ENCODE assay signal across 19 cellular contexts in the genomic region with DNA sequence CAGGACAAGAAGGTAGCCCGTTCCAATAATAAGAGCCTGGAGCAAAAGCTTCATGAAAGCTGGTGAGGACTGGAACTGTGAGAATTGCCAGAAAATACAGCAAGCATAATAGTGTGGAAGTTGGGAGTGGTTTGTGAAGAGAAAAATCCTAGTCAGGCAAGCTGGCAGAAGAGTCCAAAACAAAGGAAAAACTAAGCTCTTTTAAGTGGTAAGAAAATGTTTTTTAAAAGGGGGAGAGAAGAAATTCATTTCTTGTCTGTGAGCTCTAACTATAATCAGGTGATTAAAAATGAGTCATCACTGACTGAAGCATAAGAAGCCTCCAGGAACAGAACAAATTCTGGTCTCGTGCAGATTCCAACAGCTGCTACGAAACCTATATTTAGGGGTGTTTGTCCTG.
DNase-seq lines count a peak whose midpoint lies in the region; ATAC-seq, FAIRE-seq and TF ChIP-seq lines count a peak whose summit lies in the region.
"Had no signal": no experiment of that assay in that cellular context is flagged by ENCODE, and none has a peak within 500 bp of the region (broad histone marks: within the 10 kb centered on the region; RNA-seq: fewer than 3 reads in every experiment).

No MANE protein-coding gene starts in this region.

- H3K27me3 Mint-ChIP-seq in T-cell = peaks cover 0 to 3% of the 10 kb centered on the region in 2 donors
- H3K27me3 Mint-ChIP-seq in activated naive CD8-positive, alpha-beta T cell treated with anti-CD3 and anti-CD28 coated beads, Interleukin-2, amount 50 U/mL, for 24 hours = no peaks in the 10 kb centered on the region
- H3K27me3 Mint-ChIP-seq in Calu3 (ENCODE audit: unreplicated experiment) = no peaks in the 10 kb centered on the region
- H3K27me3 Mint-ChIP-seq: activated naive CD8-positive, alpha-beta T cell treated with anti-CD3 and anti-CD28 coated beads, Interleukin-2, amount 10 ng/mL, durations not matched to agents 7 days and 5 days; stimulated activated memory B cell treated with anti-CD40 and anti-IgM and Interleukin-4, amounts not matched to agents 10 μg/mL and 1 μg/mL and 100 μg/mL, for 72 hours had no signal

- peaks cover 7% of the 10 kb centered on the region for H3K4me1 ChIP-seq in ACC112 (ENCODE audit: control insufficient read depth, insufficient read depth, low read length, unreplicated experiment)
- H3K4me1 ChIP-seq: heart left ventricle, upper lobe of left lung had no signal

- H3K36me3 Mint-ChIP-seq in T-cell (no peaks in the 10 kb centered on the region), Calu3 (ENCODE audit: insufficient read depth, unreplicated experiment) (no peaks in the 10 kb centered on the region)
- H3K36me3 Mint-ChIP-seq in activated naive CD8-positive, alpha-beta T cell treated with anti-CD3 and anti-CD28 coated beads, Interleukin-2, amount 50 U/mL, for 24 hours (ENCODE audit: low read depth) = no peaks in the 10 kb centered on the region
- H3K36me3 Mint-ChIP-seq: activated naive CD8-positive, alpha-beta T cell treated with anti-CD3 and anti-CD28 coated beads, Interleukin-2, amount 10 ng/mL, durations not matched to agents 7 days and 5 days; stimulated activated memory B cell treated with anti-CD40 and anti-IgM and Interleukin-4, amounts not matched to agents 10 μg/mL and 1 μg/mL and 100 μg/mL, for 72 hours had no signal

- H3K4me1 Mint-ChIP-seq in T-cell (no peaks in the 10 kb centered on the region), Calu3 (ENCODE audit: low read depth, unreplicated experiment) (peaks cover 9% of the 10 kb centered on the region)
- H3K4me1 Mint-ChIP-seq in activated naive CD8-positive, alpha-beta T cell treated with anti-CD3 and anti-CD28 coated beads, Interleukin-2, amount 50 U/mL, for 24 hours = peaks cover 1% of the 10 kb centered on the region
- H3K4me1 Mint-ChIP-seq: activated naive CD8-positive, alpha-beta T cell treated with anti-CD3 and anti-CD28 coated beads, Interleukin-2, amount 10 ng/mL, durations not matched to agents 7 days and 5 days; stimulated activated memory B cell treated with anti-CD40 and anti-IgM and Interleukin-4, amounts not matched to agents 10 μg/mL and 1 μg/mL and 100 μg/mL, for 72 hours had no signal

- H3K4me3 ChIP-seq in ACC112 (ENCODE audit: low read depth, low read length) = no peak overlapping the region
- H3K4me3 ChIP-seq: heart left ventricle, SK-N-MC, skin epidermis, upper lobe of left lung had no signal

- H3K4me3 Mint-ChIP-seq in T-cell (no peak overlapping the region), Calu3 (ENCODE audit: low read depth, unreplicated experiment) (no peak overlapping the region)
- H3K4me3 Mint-ChIP-seq in activated naive CD8-positive, alpha-beta T cell treated with anti-CD3 and anti-CD28 coated beads, Interleukin-2, amount 50 U/mL, for 24 hours = no peak overlapping the region
- H3K4me3 Mint-ChIP-seq: activated naive CD8-positive, alpha-beta T cell treated with anti-CD3 and anti-CD28 coated beads, Interleukin-2, amount 10 ng/mL, durations not matched to agents 7 days and 5 days; activated T-cell treated with anti-CD3 and anti-CD28 coated beads, Interleukin-2, amount 50 U/mL, for 4 hours; stimulated activated memory B cell treated with anti-CD40 and anti-IgM and Interleukin-4, amounts not matched to agents 10 μg/mL and 1 μg/mL and 100 μg/mL, for 72 hours had no signal

- H2AFZ ChIP-seq in ACC112 (ENCODE audit: low read length, unreplicated experiment) = peak overlapping the region; percentile 40

- DNase-seq in M059J (ENCODE audit: low read depth) (peak; percentile 44), kidney tubule cell (ENCODE audit: low spot score) (peak; percentile 28), T-cell (no peak), Calu3 (no peak), NOMO-1 treated with dmso at 0.1 percent for 144 hours (lab: John Stamatoyannopoulos, UW; ENCODE audit: unreplicated experiment) (no peak)
- no peak for DNase-seq in activated naive CD8-positive, alpha-beta T cell treated with anti-CD3 and anti-CD28 coated beads, Interleukin-2, amount 50 U/mL, for 24 hours
- DNase-seq: activated CD4-positive, alpha-beta T cell treated with anti-CD3 and anti-CD28 coated beads, Interleukin-2, amount 50 U/mL, for 4 hours; activated naive CD8-positive, alpha-beta T cell treated with anti-CD3 and anti-CD28 coated beads, Interleukin-2, amount 10 ng/mL, durations not matched to agents 7 days and 5 days; activated T-cell treated with anti-CD3 and anti-CD28 coated beads, Interleukin-2, amount 50 U/mL, for 4 hours; heart left ventricle; KG1; NCI-H1417; NCI-H446; upper lobe of left lung had no signal

- FAIRE-seq in endometrium (lab: Jason Lieb, UNC) = peak; percentile 46

- H3K27me3 ChIP-seq in ACC112 (ENCODE audit: insufficient read depth, low read length) = no peaks in the 10 kb centered on the region
- H3K27me3 ChIP-seq: heart left ventricle, upper lobe of left lung had no signal

- H3K27ac Mint-ChIP-seq in T-cell (no peak overlapping the region), Calu3 (ENCODE audit: unreplicated experiment) (no peak overlapping the region)
- H3K27ac Mint-ChIP-seq in activated naive CD8-positive, alpha-beta T cell treated with anti-CD3 and anti-CD28 coated beads, Interleukin-2, amount 50 U/mL, for 24 hours = no peak overlapping the region
- H3K27ac Mint-ChIP-seq: activated naive CD8-positive, alpha-beta T cell treated with anti-CD3 and anti-CD28 coated beads, Interleukin-2, amount 10 ng/mL, durations not matched to agents 7 days and 5 days; stimulated activated memory B cell treated with anti-CD40 and anti-IgM and Interleukin-4, amounts not matched to agents 10 μg/mL and 1 μg/mL and 100 μg/mL, for 72 hours had no signal

- no TSS peak for BruUV-seq in Calu3 (replicated peaks; lab: Mats Ljungman, UMichigan)

- CTCF ChIA-PET in T-cell (lab: Charles Lee) = interaction anchor here (0.6 to 0.8 kb wide), 4 partner anchors 52 to 1410 kb away, joined by 3 to 6 read pairs (median 3); no protein-coding TSS in a partner anchor
- CTCF ChIA-PET in Calu3 (lab: Charles Lee) = no interaction called here

- TF ChIP-seq CTCF in Calu3 (IDR thresholded peaks at IDR 0.05; ENCODE audit: unreplicated experiment) = no peak

- ATAC-seq in T-cell (replicated peaks in 1 of 4) = no peak
- no peak for ATAC-seq in activated naive CD8-positive, alpha-beta T cell treated with anti-CD3 and anti-CD28 coated beads, Interleukin-2, amount 50 U/mL, for 24 hours
- ATAC-seq: activated T-cell treated with anti-CD3 and anti-CD28 coated beads, Interleukin-2, amount 50 U/mL, for 4 hours; heart left ventricle; stimulated activated memory B cell treated with anti-CD40 and anti-IgM and Interleukin-4, amounts not matched to agents 10 μg/mL and 1 μg/mL and 100 μg/mL, for 72 hours had no signal

- H3K27ac ChIP-seq in ACC112 (ENCODE audit: low read depth, low read length) = no peak overlapping the region
- H3K27ac ChIP-seq: heart left ventricle, SK-N-MC, skin epidermis, upper lobe of left lung had no signal

- no peaks in the 10 kb centered on the region for H3K79me2 ChIP-seq in ACC112 (ENCODE audit: control insufficient read depth, insufficient read depth, low read length, unreplicated experiment)

- H3K9me3 Mint-ChIP-seq in T-cell (peaks cover 3 to 6% (median 5%) of the 10 kb centered on the region in 3 donors), Calu3 (ENCODE audit: low read depth, unreplicated experiment) (no peaks in the 10 kb centered on the region)
- H3K9me3 Mint-ChIP-seq in activated naive CD8-positive, alpha-beta T cell treated with anti-CD3 and anti-CD28 coated beads, Interleukin-2, amount 50 U/mL, for 24 hours = peaks cover 9% of the 10 kb centered on the region
- H3K9me3 Mint-ChIP-seq: activated naive CD8-positive, alpha-beta T cell treated with anti-CD3 and anti-CD28 coated beads, Interleukin-2, amount 10 ng/mL, durations not matched to agents 7 days and 5 days had no signal

- intact Hi-C loops in Calu3 (cut with micrococcal nuclease; ENCODE audit: unreplicated experiment) = no loop called here

- POLR2A ChIA-PET in T-cell (lab: Charles Lee) = no interaction called here

- no peaks in the 10 kb centered on the region for H3K36me3 ChIP-seq in ACC112 (ENCODE audit: insufficient read depth, low read length)
- H3K36me3 ChIP-seq: heart left ventricle, upper lobe of left lung had no signal

Comparison
In these comparisons a context has a peak if more than half of its experiments do, and no peak if none do; other contexts are left out.
1. DNase-seq: peak in M059J (single experiment) and kidney tubule cell (single experiment); none in T-cell (0 of 34), activated naive CD8-positive, alpha-beta T cell treated with anti-CD3 and anti-CD28 coated beads, Interleukin-2, amount 50 U/mL, for 24 hours (single experiment), Calu3 (single experiment) and NOMO-1 treated with dmso at 0.1 percent for 144 hours (single experiment).